Comparison of ENCODE assay signal across 1 cellular context in genomic region chr6:70413114-70413828, GRCh38.
TF ChIP-seq lines count a peak whose summit lies in the region.

FAM135A (plus strand) TSS chr6:70413508; CDS start chr6:70428343, 14,835 bp downstream.

TF ChIP-seq in IMR-90, 13 proteins besides CTCF, POLR2A, EP300 and RAD21:
- no peak for TF ChIP-seq ELK1 (IDR thresholded peaks at IDR 0.05; ENCODE audit: borderline replicate concordance, low read depth, low read length)
- peak; percentile 84 for TF ChIP-seq MAZ (IDR thresholded peaks at IDR 0.05; ENCODE audit: borderline replicate concordance, low read depth, low read length)
- TF ChIP-seq BHLHE40 (IDR thresholded peaks at IDR 0.05; ENCODE audit: low read depth, low read length), result no peak
- TF ChIP-seq MAFK (IDR thresholded peaks at IDR 0.05; ENCODE audit: low read depth, low read length), result no peak
- TF ChIP-seq USF2 (IDR thresholded peaks at IDR 0.05; ENCODE audit: low read depth, low read length), result no peak
- no peak for TF ChIP-seq FOS (IDR thresholded peaks at IDR 0.05; ENCODE audit: low read depth, low read length)
- no peak for TF ChIP-seq RCOR1 (IDR thresholded peaks at IDR 0.05; ENCODE audit: insufficient replicate concordance, low read length)
